Comparison of ENCODE assay signal across 18 cellular contexts in the genomic region with DNA sequence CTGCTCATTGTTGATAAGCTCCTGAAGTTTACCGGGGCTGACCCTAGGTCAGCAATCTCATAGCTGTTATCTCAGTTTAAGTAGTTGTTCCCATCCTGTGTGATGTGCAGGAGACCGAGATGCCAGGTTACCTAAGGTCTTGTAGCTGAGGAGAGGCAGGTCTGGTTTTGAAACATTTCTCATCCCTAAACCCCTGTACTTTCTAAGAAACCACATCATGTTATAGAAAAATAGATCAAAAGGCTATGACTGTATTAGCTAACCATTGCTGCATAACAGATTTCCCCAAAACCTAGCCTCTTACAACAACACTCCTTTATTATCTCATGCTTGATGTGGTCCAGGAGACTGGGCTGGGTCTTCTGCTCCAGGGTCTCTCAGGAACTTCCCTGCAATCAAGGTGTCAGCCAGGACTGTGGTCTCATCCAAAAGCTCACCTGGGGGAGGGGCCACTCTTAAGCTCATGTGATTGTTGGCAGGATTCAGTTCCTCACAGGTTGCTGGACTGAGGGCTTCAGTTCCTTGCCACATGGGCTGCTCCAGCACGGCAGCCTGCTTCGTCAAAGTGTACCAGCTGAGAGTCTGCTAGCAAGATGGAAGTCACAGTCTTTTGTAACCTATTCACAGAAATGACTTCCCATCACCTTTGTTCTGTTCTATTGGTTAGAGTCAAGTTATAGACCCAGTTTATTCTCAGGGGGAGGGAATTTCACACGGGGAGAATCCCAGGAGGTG.
DNase-seq lines count a peak whose midpoint lies in the region; ATAC-seq, FAIRE-seq and TF ChIP-seq lines count a peak whose summit lies in the region.
"Had no signal": no experiment of that assay in that cellular context is flagged by ENCODE, and none has a peak within 500 bp of the region (broad histone marks: within the 10 kb centered on the region; RNA-seq: fewer than 3 reads in every experiment).

No MANE protein-coding gene starts in this region.

- CTCF ChIA-PET in activated naive CD4-positive, alpha-beta T cell treated with anti-CD3 and anti-CD28 coated beads for 36 hours (lab: Charles Lee), result interaction anchor here (1.1 to 5.1 kb wide), 7 partner anchors 12 to 98 kb away, joined by 3 to 29 read pairs (median 7); no protein-coding TSS in a partner anchor

- TF ChIP-seq CTCF in breast epithelium (IDR thresholded peaks at IDR 0.05), result no peak

- H3K27ac Mint-ChIP-seq in activated naive CD4-positive, alpha-beta T cell treated with anti-CD3 and anti-CD28 coated beads for 36 hours, result peak overlapping the region; percentile 71
- H3K27ac Mint-ChIP-seq in activated naive CD4-positive, alpha-beta T cell treated with anti-CD3 and anti-CD28 coated beads, Interleukin-2, amount 50 U/mL, for 72 hours, result peak overlapping the region; percentile 86 to 91
- H3K27ac Mint-ChIP-seq in stimulated activated naive B cell treated with anti-CD40 and anti-IgM and Interleukin-4, amounts not matched to agents 10 μg/mL and 1 μg/mL and 100 μg/mL, for 72 hours, result peak overlapping the region; percentile 72
- H3K27ac Mint-ChIP-seq: endodermal cell had no signal

- no peaks in the 10 kb centered on the region for H3K27me3 ChIP-seq in breast epithelium
- H3K27me3 ChIP-seq: gastroesophageal sphincter, testis had no signal

- H3K4me1 Mint-ChIP-seq in activated naive CD4-positive, alpha-beta T cell treated with anti-CD3 and anti-CD28 coated beads for 36 hours (ENCODE audit: low read depth), result peaks cover 51% of the 10 kb centered on the region
- peaks cover 26 to 28% of the 10 kb centered on the region in 2 donors for H3K4me1 Mint-ChIP-seq in stimulated activated naive B cell treated with anti-CD40 and anti-IgM and Interleukin-4, amounts not matched to agents 10 μg/mL and 1 μg/mL and 100 μg/mL, for 72 hours

- H3K4me3 ChIP-seq in breast epithelium, result no peak overlapping the region
- H3K4me3 ChIP-seq: gastroesophageal sphincter, lung, testis had no signal

- H3K4me1 ChIP-seq in breast epithelium, result no peaks in the 10 kb centered on the region

- no peaks in the 10 kb centered on the region for H3K27me3 Mint-ChIP-seq in activated naive CD4-positive, alpha-beta T cell treated with anti-CD3 and anti-CD28 coated beads for 36 hours (ENCODE audit: low read depth)
- H3K27me3 Mint-ChIP-seq in stimulated activated naive B cell treated with anti-CD40 and anti-IgM and Interleukin-4, amounts not matched to agents 10 μg/mL and 1 μg/mL and 100 μg/mL, for 72 hours, result no peaks in the 10 kb centered on the region

- peak; percentile 78 to 81 for ATAC-seq in activated naive CD4-positive, alpha-beta T cell treated with anti-CD3 and anti-CD28 coated beads, Interleukin-2, amount 50 U/mL, for 72 hours
- ATAC-seq in stimulated activated naive B cell treated with anti-CD40 and anti-IgM and Interleukin-4, amounts not matched to agents 10 μg/mL and 1 μg/mL and 100 μg/mL, for 72 hours (replicated peaks), result peak in 1 of 2 donors; percentile 36
- ATAC-seq: gastroesophageal sphincter had no signal

- DNase-seq in activated naive CD4-positive, alpha-beta T cell treated with anti-CD3 and anti-CD28 coated beads for 36 hours, result peak; percentile 43
- DNase-seq in activated naive CD4-positive, alpha-beta T cell (lab: John Stamatoyannopoulos, UW), result no peak
- DNase-seq in GM19239 (ENCODE audit: insufficient read length, low spot score), result no peak
- no peak for DNase-seq in activated naive CD4-positive, alpha-beta T cell treated with anti-CD3 and anti-CD28 coated beads, Interleukin-2, amount 50 U/mL, for 72 hours (ENCODE audit: low spot score in 2 of 2)
- DNase-seq in stimulated activated naive B cell treated with anti-CD40 and anti-IgM and Interleukin-4, amounts not matched to agents 10 μg/mL and 1 μg/mL and 100 μg/mL, for 72 hours, result no peak
- DNase-seq in breast epithelium (ENCODE audit: low spot score in 2 of 2), result no peak
- DNase-seq in 8988T, result no peak
- no peak for DNase-seq in SIG-M5 treated with dmso at 0.1 percent for 504 hours (lab: John Stamatoyannopoulos, UW; ENCODE audit: unreplicated experiment)
- DNase-seq: activated CD4-positive, alpha-beta T cell treated with anti-CD3 and anti-CD28 coated beads for 48 hours; cortex of kidney; endodermal cell; kidney; NCI-H1048; NCI-H187 treated with DMSO at 0.1 percent for 48 hours; testis had no signal

- peak; percentile 74 for FAIRE-seq in GM19239 (lab: Jason Lieb, UNC)
- FAIRE-seq: H1, kidney had no signal

- no peaks in the 10 kb centered on the region for H3K9me3 ChIP-seq in breast epithelium
- H3K9me3 ChIP-seq: gastroesophageal sphincter, testis had no signal

- no peak overlapping the region for H3K27ac ChIP-seq in breast epithelium
- H3K27ac ChIP-seq: gastroesophageal sphincter, testis had no signal

- no peak overlapping the region for H3K4me3 Mint-ChIP-seq in activated naive CD4-positive, alpha-beta T cell treated with anti-CD3 and anti-CD28 coated beads for 36 hours
- H3K4me3 Mint-ChIP-seq in stimulated activated naive B cell treated with anti-CD40 and anti-IgM and Interleukin-4, amounts not matched to agents 10 μg/mL and 1 μg/mL and 100 μg/mL, for 72 hours, result peak overlapping the region in 1 of 2 donors; percentile 31
- H3K4me3 Mint-ChIP-seq: endodermal cell had no signal

- intact Hi-C loops in activated naive CD4-positive, alpha-beta T cell treated with anti-CD3 and anti-CD28 coated beads for 36 hours (cut with micrococcal nuclease), result loop anchor here (5.0 kb wide), 1 partner anchor 1666 kb away; no protein-coding TSS in a partner anchor
- intact Hi-C loops in breast epithelium (cut with DNase I; ENCODE audit: low total_unique reads), result no loop called here

- peaks cover 9% of the 10 kb centered on the region for H3K36me3 Mint-ChIP-seq in activated naive CD4-positive, alpha-beta T cell treated with anti-CD3 and anti-CD28 coated beads for 36 hours (ENCODE audit: low read depth)
- peaks cover 4 to 13% of the 10 kb centered on the region in 2 donors for H3K36me3 Mint-ChIP-seq in activated naive CD4-positive, alpha-beta T cell treated with anti-CD3 and anti-CD28 coated beads, Interleukin-2, amount 50 U/mL, for 72 hours
- peaks cover 35 to 36% of the 10 kb centered on the region in 2 donors for H3K36me3 Mint-ChIP-seq in stimulated activated naive B cell treated with anti-CD40 and anti-IgM and Interleukin-4, amounts not matched to agents 10 μg/mL and 1 μg/mL and 100 μg/mL, for 72 hours

- no peaks in the 10 kb centered on the region for H3K36me3 ChIP-seq in breast epithelium

- no peak for TF ChIP-seq POLR2A in breast epithelium (IDR thresholded peaks at IDR 0.05)

- no peaks in the 10 kb centered on the region for H3K9me3 Mint-ChIP-seq in activated naive CD4-positive, alpha-beta T cell treated with anti-CD3 and anti-CD28 coated beads for 36 hours
- H3K9me3 Mint-ChIP-seq in activated naive CD4-positive, alpha-beta T cell treated with anti-CD3 and anti-CD28 coated beads, Interleukin-2, amount 50 U/mL, for 72 hours, result no peaks in the 10 kb centered on the region
- no peaks in the 10 kb centered on the region for H3K9me3 Mint-ChIP-seq in stimulated activated naive B cell treated with anti-CD40 and anti-IgM and Interleukin-4, amounts not matched to agents 10 μg/mL and 1 μg/mL and 100 μg/mL, for 72 hours
